In the genomic region with DNA sequence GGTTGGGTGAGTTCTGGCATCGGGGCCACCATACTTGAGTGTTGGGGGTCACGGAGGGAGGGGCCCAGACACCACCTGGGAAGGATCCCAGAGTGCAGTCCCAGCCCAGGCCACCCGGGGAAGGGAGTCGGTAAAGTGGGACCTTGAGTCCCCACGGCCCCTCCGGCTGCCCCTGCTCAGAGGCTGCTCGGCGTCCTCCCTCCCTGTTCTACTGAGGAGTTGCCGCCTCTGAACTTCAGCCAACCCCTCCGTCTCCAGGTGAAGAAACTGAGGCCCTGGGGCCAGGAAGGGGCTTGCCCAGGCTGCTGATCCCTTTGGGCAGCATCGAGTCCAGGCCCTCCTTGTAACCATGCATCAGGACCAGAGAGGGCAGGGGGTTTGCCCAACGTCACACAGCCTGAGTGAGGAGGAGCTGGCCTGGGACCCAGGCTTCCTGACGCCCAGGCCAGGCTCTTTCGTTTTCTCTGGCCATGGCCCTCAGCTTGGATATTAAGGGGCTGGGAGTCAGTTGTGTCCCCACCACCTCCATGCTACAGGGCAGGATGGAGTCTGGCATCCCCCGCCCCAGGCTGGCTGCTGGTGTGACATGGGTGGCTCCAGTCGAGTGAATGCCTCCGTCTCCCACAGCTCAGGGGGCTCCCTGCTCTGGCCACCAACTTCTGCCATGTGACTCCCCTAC, we compare ENCODE assay signal across 8 cellular contexts. TPM values are rescaled to one million over a fixed set of nuclear protein-coding genes. Genes with fewer than 3 reads are reported as not detected.
DNase-seq lines count a peak whose midpoint lies in the region; ATAC-seq, FAIRE-seq and TF ChIP-seq lines count a peak whose summit lies in the region.

No MANE protein-coding gene starts in this region.

- no peak overlapping the region for H4K5ac ChIP-seq in H9 (ENCODE audit: insufficient read length, low read depth, low read length)

- no peaks in the 10 kb centered on the region for H3K9me3 Mint-ChIP-seq in H9
- no peaks in the 10 kb centered on the region for H3K9me3 Mint-ChIP-seq in stimulated activated naive B cell treated with anti-CD40 and anti-IgM and Interleukin-4, amounts not matched to agents 10 μg/mL and 1 μg/mL and 100 μg/mL, for 72 hours

- H3K79me2 ChIP-seq in H9 (ENCODE audit: insufficient read depth, low read length), result no peaks in the 10 kb centered on the region

- ATAC-seq in heart right ventricle, result peak in 5 of 8 donors; percentile 6 to 54 (median 28)
- peak; percentile 36 to 51 for ATAC-seq in stimulated activated naive B cell treated with anti-CD40 and anti-IgM and Interleukin-4, amounts not matched to agents 10 μg/mL and 1 μg/mL and 100 μg/mL, for 72 hours (replicated peaks)

- no peak overlapping the region for H3K4ac ChIP-seq in H9 (ENCODE audit: low read depth, low read length)

- H2AK5ac ChIP-seq in H9 (ENCODE audit: insufficient read length, low read length), result no peak overlapping the region

- no peaks in the 10 kb centered on the region for H3K79me1 ChIP-seq in H9 (ENCODE audit: insufficient read depth, low read depth, low read length, poor library complexity, severe bottlenecking)

- H4K91ac ChIP-seq in H9 (ENCODE audit: insufficient read length, low read depth, low read length), result no peak overlapping the region

- no peaks in the 10 kb centered on the region for H3K23me2 ChIP-seq in H9 (ENCODE audit: insufficient read length, low read depth, low read length, poor library complexity, severe bottlenecking)

- no peak overlapping the region for H3K27ac Mint-ChIP-seq in H9
- peak overlapping the region; percentile 96 for H3K27ac Mint-ChIP-seq in stimulated activated naive B cell treated with anti-CD40 and anti-IgM and Interleukin-4, amounts not matched to agents 10 μg/mL and 1 μg/mL and 100 μg/mL, for 72 hours

- H4K8ac ChIP-seq in H9 (replicated peaks; ENCODE audit: insufficient read length, low read depth, low read length), result no peak overlapping the region

- no peak overlapping the region for H3K4me3 Mint-ChIP-seq in H9
- H3K4me3 Mint-ChIP-seq in stimulated activated naive B cell treated with anti-CD40 and anti-IgM and Interleukin-4, amounts not matched to agents 10 μg/mL and 1 μg/mL and 100 μg/mL, for 72 hours, result peak overlapping the region; percentile 85 to 89

- H3T11ph ChIP-seq in H9 (ENCODE audit: low read length), result no peak overlapping the region

- peaks cover 2% of the 10 kb centered on the region; the same call in 1 of the 2 replicates for H3K27me3 Mint-ChIP-seq in H9 (ENCODE audit: low read depth)
- no peaks in the 10 kb centered on the region for H3K27me3 Mint-ChIP-seq in stimulated activated naive B cell treated with anti-CD40 and anti-IgM and Interleukin-4, amounts not matched to agents 10 μg/mL and 1 μg/mL and 100 μg/mL, for 72 hours

- H4K20me1 ChIP-seq in H9 (ENCODE audit: control insufficient read depth, insufficient read depth, insufficient read length), result no peaks in the 10 kb centered on the region

- no peak overlapping the region for H3K23ac ChIP-seq in H9 (ENCODE audit: insufficient read length, low read depth, low read length)

- TF ChIP-seq CTCF in H9 (conservative IDR thresholded peaks at IDR 0.05), result peak; percentile 17; the same call in 2 of the 3 replicates
- no peak for TF ChIP-seq CTCF in heart right ventricle (IDR thresholded peaks at IDR 0.05)
- TF ChIP-seq CTCF in brain microvascular endothelial cell (IDR thresholded peaks at IDR 0.05; ENCODE audit: low read depth, low read length, missing control alignments), result no peak

- H3K36me3 ChIP-seq in heart right ventricle (peaks cover 0 to 27% (median 0%) of the 10 kb centered on the region in 9 donors), brain microvascular endothelial cell (replicated peaks) (no peaks in the 10 kb centered on the region)

- no peak overlapping the region for H2BK15ac ChIP-seq in H9 (ENCODE audit: low read depth, low read length)

- DNase-seq in H9 (no peak), heart right ventricle (no peak), NCI-H146 treated with DMSO at 0.1 percent for 48 hours (lab: John Stamatoyannopoulos, UW; ENCODE audit: unreplicated experiment) (no peak), brain microvascular endothelial cell (no peak), RCC 7860 (ENCODE audit: low spot score) (no peak), NCI-H2171 (lab: John Stamatoyannopoulos, UW) (no peak)
- DNase-seq in activated CD4-positive, alpha-beta T cell treated with anti-CD3 and anti-CD28 coated beads, Interleukin-2, amount 50 U/mL, for 48 hours, result peak; percentile 37 to 46
- no peak for DNase-seq in stimulated activated naive B cell treated with anti-CD40 and anti-IgM and Interleukin-4, amounts not matched to agents 10 μg/mL and 1 μg/mL and 100 μg/mL, for 72 hours

- no peak overlapping the region for H2BK5ac ChIP-seq in H9 (ENCODE audit: insufficient read length, low read length)

- H2BK12ac ChIP-seq in H9 (ENCODE audit: insufficient read length, low read depth, low read length), result no peak overlapping the region

- H3K9me3 ChIP-seq in H9 (ENCODE audit: control insufficient read depth, low read depth, low read length), result no peaks in the 10 kb centered on the region
- H3K9me3 ChIP-seq in heart right ventricle, result no peaks in the 10 kb centered on the region

- H3K56ac ChIP-seq in H9 (ENCODE audit: insufficient read length, low read depth, low read length), result no peak overlapping the region

- H2BK120ac ChIP-seq in H9 (ENCODE audit: low read depth, low read length, poor library complexity, severe bottlenecking), result no peak overlapping the region

- H3K4me3 ChIP-seq in heart right ventricle (peak overlapping the region in 8 of 10 donors; percentile 2 to 69 (median 31)), brain microvascular endothelial cell (ENCODE audit: low read depth, low read length) (no peak overlapping the region)

- no peak overlapping the region for H3K4me2 ChIP-seq in H9 (ENCODE audit: insufficient read depth, insufficient read length, low read length)

- H3K27me3 ChIP-seq in H9 (ENCODE audit: insufficient read depth, low read length) (no peaks in the 10 kb centered on the region), heart right ventricle (peaks cover 0 to 64% (median 24%) of the 10 kb centered on the region in 7 donors), brain microvascular endothelial cell (replicated peaks) (peaks cover 6% of the 10 kb centered on the region)

- H3K36me3 Mint-ChIP-seq in H9 (ENCODE audit: insufficient read depth in 1 of 3, low read depth in 3 of 3), result no peaks in the 10 kb centered on the region
- peaks cover 19 to 34% of the 10 kb centered on the region in 2 donors for H3K36me3 Mint-ChIP-seq in stimulated activated naive B cell treated with anti-CD40 and anti-IgM and Interleukin-4, amounts not matched to agents 10 μg/mL and 1 μg/mL and 100 μg/mL, for 72 hours

- no peak overlapping the region for H2BK20ac ChIP-seq in H9 (ENCODE audit: low read depth, low read length, poor library complexity, severe bottlenecking)

- H2AFZ ChIP-seq in H9 (ENCODE audit: low read length), result no peak overlapping the region

- H3K4me1 ChIP-seq in H9 (ENCODE audit: insufficient read depth, low read length), result no peaks in the 10 kb centered on the region
- H3K4me1 ChIP-seq in heart right ventricle, result peaks cover 0 to 12% (median 0%) of the 10 kb centered on the region in 9 donors

- H3K4me1 Mint-ChIP-seq in H9, result peaks cover 14 to 23% of the 10 kb centered on the region in 2 experiments
- peaks cover 30 to 54% of the 10 kb centered on the region in 2 donors for H3K4me1 Mint-ChIP-seq in stimulated activated naive B cell treated with anti-CD40 and anti-IgM and Interleukin-4, amounts not matched to agents 10 μg/mL and 1 μg/mL and 100 μg/mL, for 72 hours

- intact Hi-C loops in heart right ventricle (cut with DNase I), result loop anchor here in 1 of 10 donors (1.0 kb wide), 1 partner anchor 111 kb away; no protein-coding TSS in a partner anchor

- H3K18ac ChIP-seq in H9 (ENCODE audit: insufficient read length, low read depth, low read length), result no peak overlapping the region

- in situ Hi-C loops in brain microvascular endothelial cell (cut with HindIII; ENCODE audit: low pct_ligation_motif_present, low sequenced_read_pairs), result no loop called here

- no peak overlapping the region for H3K27ac ChIP-seq in H9 (ENCODE audit: insufficient read length, low read depth, low read length)
- H3K27ac ChIP-seq in heart right ventricle, result peak overlapping the region in 8 of 10 donors; percentile 0 to 96 (median 44)
- no peak overlapping the region for H3K27ac ChIP-seq in brain microvascular endothelial cell

- FAIRE-seq in RCC 7860 (lab: Jason Lieb, UNC), result no peak

- WGBS in H9 (ENCODE audit: extremely low coverage, insufficient read length, low lambda C conversion rate), result no CpG with 5 or more reads among the region's 17 CpGs
- WGBS in heart right ventricle, 2 donors, result 70 to 78% methylated on average over 17 of the region's 17 CpGs

- no peak overlapping the region for H3K9ac ChIP-seq in H9 (ENCODE audit: extremely low read depth, insufficient read length, low read length)

- H3K14ac ChIP-seq in H9 (ENCODE audit: insufficient read depth, low read length), result peak overlapping the region; percentile 19; the same call in 1 of the 2 replicates

RNA-seq across cellular contexts. Expression of gene PARVG, which starts 1.3 kb away (rescaled TPM):
- 1.3 and 1.6 TPM in 2 replicates for total RNA-seq in H9 (2021)
- 10 to 100 TPM in 1 of 10 donors, 1 to 10 TPM in 8, under 1 TPM in 1; 0.90 to 16.2 (median 1.9) TPM for total RNA-seq in heart right ventricle
- polyA plus RNA-seq in heart right ventricle, result 1 to 10 TPM; 3.2 to 5.4 TPM

Comparison
In these comparisons a context has a peak if more than half of its experiments do, and no peak if none do; other contexts are left out.
1. DNase-seq: peak in activated CD4-positive, alpha-beta T cell treated with anti-CD3 and anti-CD28 coated beads, Interleukin-2, amount 50 U/mL, for 48 hours (2 of 2); none in H9 (single experiment), heart right ventricle (0 of 2), stimulated activated naive B cell treated with anti-CD40 and anti-IgM and Interleukin-4, amounts not matched to agents 10 μg/mL and 1 μg/mL and 100 μg/mL, for 72 hours (single experiment), NCI-H146 treated with DMSO at 0.1 percent for 48 hours (single experiment), brain microvascular endothelial cell (single experiment), RCC 7860 (single experiment) and NCI-H2171 (single experiment).
2. H3K27ac ChIP-seq: peak in heart right ventricle (8 of 10); none in H9 (single experiment) and brain microvascular endothelial cell (single experiment).
3. H3K4me3 Mint-ChIP-seq: peak in stimulated activated naive B cell treated with anti-CD40 and anti-IgM and Interleukin-4, amounts not matched to agents 10 μg/mL and 1 μg/mL and 100 μg/mL, for 72 hours (2 of 2); none in H9 (0 of 2).